22 cellular contexts compared by ENCODE assay signal in the genomic region with DNA sequence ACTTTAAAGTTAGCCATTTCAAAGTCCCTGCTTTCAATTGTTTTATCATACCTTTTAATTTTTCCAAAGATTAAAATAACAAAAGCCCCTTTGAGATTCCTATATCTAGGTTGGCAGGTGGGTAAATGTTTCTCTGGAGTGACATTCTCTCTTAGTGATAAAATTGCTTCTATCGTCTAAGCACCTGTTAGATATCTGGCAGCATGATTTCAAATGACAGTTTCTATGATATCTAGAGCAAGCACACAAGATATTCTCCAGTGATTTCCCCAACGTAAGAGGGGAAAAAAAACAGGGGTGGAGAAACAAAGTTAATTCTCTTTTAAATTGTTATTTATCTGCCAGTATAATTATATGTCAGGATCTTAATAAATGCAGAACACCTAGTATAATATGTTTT.
"Had no signal": no experiment of that assay in that cellular context is flagged by ENCODE, and none has a peak within 500 bp of the region (broad histone marks: within the 10 kb centered on the region; RNA-seq: fewer than 3 reads in every experiment).

No MANE protein-coding gene starts in this region.

- H3K36me3 Mint-ChIP-seq: activated naive CD4-positive, alpha-beta T cell treated with anti-CD3 and anti-CD28 coated beads, Interleukin-2, amount 10 ng/mL, durations not matched to agents 7 days and 5 days; activated naive CD8-positive, alpha-beta T cell treated with anti-CD3 and anti-CD28 coated beads for 36 hours had no signal

- H3K4me2 ChIP-seq: PC-9 had no signal

- H3K27ac Mint-ChIP-seq: activated CD8-positive, alpha-beta T cell treated with anti-CD3 and anti-CD28 coated beads for 36 hours; activated naive CD4-positive, alpha-beta T cell treated with anti-CD3 and anti-CD28 coated beads, Interleukin-2, amount 10 ng/mL, durations not matched to agents 7 days and 5 days; activated naive CD8-positive, alpha-beta T cell treated with anti-CD3 and anti-CD28 coated beads for 36 hours; activated T-cell treated with anti-CD3 and anti-CD28 coated beads, Interleukin-2, amount 50 U/mL, for 72 hours; activated T-helper 2 cell treated with anti-CD3 and anti-CD28 coated beads, Interferon-gamma antibody, Interleukin-2, Interleukin-4, amounts not matched to agents 10 μg/mL and 5 μg/mL and 100 μg/mL, durations not matched to agents 14 hours and 24 hours and 36 hours; T-helper 17 cell had no signal

- H3K27me3 Mint-ChIP-seq: activated CD8-positive, alpha-beta T cell treated with anti-CD3 and anti-CD28 coated beads for 36 hours; activated naive CD4-positive, alpha-beta T cell treated with anti-CD3 and anti-CD28 coated beads, Interleukin-2, amount 10 ng/mL, durations not matched to agents 7 days and 5 days; activated naive CD8-positive, alpha-beta T cell treated with anti-CD3 and anti-CD28 coated beads for 36 hours; T-helper 17 cell had no signal

- H2AFZ ChIP-seq: PC-9 had no signal

- H3K4me3 ChIP-seq: PC-9 had no signal

- H3K36me3 ChIP-seq: WERI-Rb-1 had no signal

- DNase-seq: activated CD4-positive, alpha-beta T cell treated with anti-CD3 and anti-CD28 coated beads for 4 hours; activated CD8-positive, alpha-beta memory T cell treated with anti-CD3 and anti-CD28 coated beads, Interleukin-2, amount 50 U/mL, for 4 hours; activated CD8-positive, alpha-beta T cell treated with anti-CD3 and anti-CD28 coated beads for 36 hours; activated gamma-delta T cell treated with Interleukin-2 at 50 U/mL for 16 hours; activated naive CD4-positive, alpha-beta T cell treated with anti-CD3 and anti-CD28 coated beads, Interleukin-2, amount 10 ng/mL, durations not matched to agents 7 days and 5 days; activated naive CD8-positive, alpha-beta T cell treated with anti-CD3 and anti-CD28 coated beads for 36 hours; activated T-cell treated with anti-CD3 and anti-CD28 coated beads, Interleukin-2, amount 50 U/mL, for 72 hours; anterior cingulate cortex; cerebellar nuclear complex; Kasumi-1; KBM-7; NCI-H1436; NCI-H1694 treated with DMSO at 0.1 percent for 48 hours; NCI-H2029 treated with DMSO at 0.1 percent for 48 hours; NCI-H446; NCI-H82; PC-9; SIG-M5; T-helper 17 cell; T-helper 9 cell; WERI-Rb-1 had no signal

- H3K27ac ChIP-seq: PC-9, WERI-Rb-1 had no signal

- ATAC-seq: activated CD8-positive, alpha-beta T cell treated with anti-CD3 and anti-CD28 coated beads for 36 hours; activated T-cell treated with anti-CD3 and anti-CD28 coated beads, Interleukin-2, amount 50 U/mL, for 72 hours; T-helper 17 cell had no signal

- H3K4me1 Mint-ChIP-seq: activated naive CD4-positive, alpha-beta T cell treated with anti-CD3 and anti-CD28 coated beads, Interleukin-2, amount 10 ng/mL, durations not matched to agents 7 days and 5 days; activated naive CD8-positive, alpha-beta T cell treated with anti-CD3 and anti-CD28 coated beads for 36 hours; T-helper 17 cell had no signal

- H3K4me3 Mint-ChIP-seq: activated CD8-positive, alpha-beta T cell treated with anti-CD3 and anti-CD28 coated beads for 36 hours; activated naive CD4-positive, alpha-beta T cell treated with anti-CD3 and anti-CD28 coated beads, Interleukin-2, amount 10 ng/mL, durations not matched to agents 7 days and 5 days; activated naive CD8-positive, alpha-beta T cell treated with anti-CD3 and anti-CD28 coated beads for 36 hours; activated T-cell treated with anti-CD3 and anti-CD28 coated beads, Interleukin-2, amount 50 U/mL, for 72 hours; T-helper 17 cell had no signal
